In genomic region chr19:460877-461609, GRCh38 we compare ENCODE assay signal across 8 cellular contexts. TPM values are rescaled to one million over a fixed set of nuclear protein-coding genes. Genes with fewer than 3 reads are reported as not detected.
DNase-seq lines count a peak whose midpoint lies in the region; ATAC-seq and TF ChIP-seq lines count a peak whose summit lies in the region.

SHC2 (minus strand) TSS chr19:461033; CDS start chr19:460996, 37 bp downstream.

- peaks cover 12% of the 10 kb centered on the region for H4K20me1 ChIP-seq in smooth muscle cell (ENCODE audit: low read depth)

- no peak for ATAC-seq in GM18502 (IDR thresholded peaks at IDR 0.05; ENCODE audit: poor library complexity, unreplicated experiment)

- peak within 1 kb of the TSS; percentile 96 for H3K4me2 ChIP-seq in smooth muscle cell

- H3K36me3 ChIP-seq in smooth muscle cell (ENCODE audit: low read depth), result no peaks in the 10 kb centered on the region

- no peaks in the 10 kb centered on the region for H3F3A ChIP-seq in smooth muscle cell (ENCODE audit: low read depth)

- no peak for TF ChIP-seq CTCF in smooth muscle cell (IDR thresholded peaks at IDR 0.05; ENCODE audit: borderline replicate concordance, insufficient read depth, poor library complexity, severe bottlenecking)

- no peaks in the 10 kb centered on the region for H3K4me1 ChIP-seq in smooth muscle cell (ENCODE audit: low read depth)

- DNase-seq in NCI-H1417 (lab: John Stamatoyannopoulos, UW) (peak in 2 of 3 experiments; percentile 60 to 61), NCI-H1417 treated with DMSO at 0.1 percent for 48 hours (lab: John Stamatoyannopoulos, UW) (no peak), smooth muscle cell (lab: John Stamatoyannopoulos, UW; ENCODE audit: unreplicated experiment) (peak; percentile 9), GF-D8 (lab: John Stamatoyannopoulos, UW) (no peak)
- no peak for DNase-seq in stimulated activated CD4-positive, alpha-beta T cell treated with anti-CD3 and anti-CD28 coated beads, Interleukin-2, amount 100 ng/mL, for 48 hours

- no peaks in the 10 kb centered on the region for H3K27me3 ChIP-seq in smooth muscle cell (ENCODE audit: low read depth)

- 1 to 3% (median 2%) methylated on average over 26 to 72 of the region's 77 CpGs for WGBS in adipose tissue, 3 donors
- 7% methylated on average over 20 of the region's 77 CpGs for WGBS in smooth muscle cell (ENCODE audit: low lambda C conversion rate)

- peak within 1 kb of the TSS; percentile 58 for H3K4me3 ChIP-seq in iPS-18c (ENCODE audit: insufficient read depth, low read depth, low read length)
- H3K4me3 ChIP-seq in smooth muscle cell, result peak within 1 kb of the TSS; percentile 68

- H3K27ac ChIP-seq in adipose tissue (ENCODE audit: low read depth, low read length) (no peak within 1 kb of the TSS), smooth muscle cell (ENCODE audit: low read depth) (peak within 1 kb of the TSS; percentile 50)

- no peaks in the 10 kb centered on the region for H3K9me3 ChIP-seq in iPS-18c (ENCODE audit: control insufficient read depth, insufficient read depth, low read length)
- H3K9me3 ChIP-seq in smooth muscle cell (replicated peaks; ENCODE audit: low read depth), result no peaks in the 10 kb centered on the region

- peak within 1 kb of the TSS; percentile 84 for H3K9ac ChIP-seq in smooth muscle cell (ENCODE audit: low read depth)

- peaks cover 7% of the 10 kb centered on the region for H3K79me2 ChIP-seq in smooth muscle cell (ENCODE audit: low read depth)

- H2AFZ ChIP-seq in smooth muscle cell (ENCODE audit: low read depth), result peak within 1 kb of the TSS; percentile 83

RNA-seq across cellular contexts. Expression of gene SHC2, which starts in this region (rescaled TPM):
- polyA plus RNA-seq in adipose tissue, result 100 to 1,000 TPM in 1 of 3 donors, 10 to 100 TPM in 2; 15.4 to 162 (median 39.4) TPM
- total RNA-seq in smooth muscle cell, result 10.8 and 15.6 TPM in 2 replicates
- polyA plus RNA-seq in smooth muscle cell, result 29.3 and 34.5 TPM in 2 replicates

Comparison
In these comparisons a context has a peak if more than half of its experiments do, and no peak if none do; other contexts are left out.
1. DNase-seq: peak in NCI-H1417 (2 of 3) and smooth muscle cell (single experiment); none in NCI-H1417 treated with DMSO at 0.1 percent for 48 hours (single experiment), stimulated activated CD4-positive, alpha-beta T cell treated with anti-CD3 and anti-CD28 coated beads, Interleukin-2, amount 100 ng/mL, for 48 hours (0 of 2) and GF-D8 (single experiment).